8 cellular contexts compared by ENCODE assay signal in the genomic region with DNA sequence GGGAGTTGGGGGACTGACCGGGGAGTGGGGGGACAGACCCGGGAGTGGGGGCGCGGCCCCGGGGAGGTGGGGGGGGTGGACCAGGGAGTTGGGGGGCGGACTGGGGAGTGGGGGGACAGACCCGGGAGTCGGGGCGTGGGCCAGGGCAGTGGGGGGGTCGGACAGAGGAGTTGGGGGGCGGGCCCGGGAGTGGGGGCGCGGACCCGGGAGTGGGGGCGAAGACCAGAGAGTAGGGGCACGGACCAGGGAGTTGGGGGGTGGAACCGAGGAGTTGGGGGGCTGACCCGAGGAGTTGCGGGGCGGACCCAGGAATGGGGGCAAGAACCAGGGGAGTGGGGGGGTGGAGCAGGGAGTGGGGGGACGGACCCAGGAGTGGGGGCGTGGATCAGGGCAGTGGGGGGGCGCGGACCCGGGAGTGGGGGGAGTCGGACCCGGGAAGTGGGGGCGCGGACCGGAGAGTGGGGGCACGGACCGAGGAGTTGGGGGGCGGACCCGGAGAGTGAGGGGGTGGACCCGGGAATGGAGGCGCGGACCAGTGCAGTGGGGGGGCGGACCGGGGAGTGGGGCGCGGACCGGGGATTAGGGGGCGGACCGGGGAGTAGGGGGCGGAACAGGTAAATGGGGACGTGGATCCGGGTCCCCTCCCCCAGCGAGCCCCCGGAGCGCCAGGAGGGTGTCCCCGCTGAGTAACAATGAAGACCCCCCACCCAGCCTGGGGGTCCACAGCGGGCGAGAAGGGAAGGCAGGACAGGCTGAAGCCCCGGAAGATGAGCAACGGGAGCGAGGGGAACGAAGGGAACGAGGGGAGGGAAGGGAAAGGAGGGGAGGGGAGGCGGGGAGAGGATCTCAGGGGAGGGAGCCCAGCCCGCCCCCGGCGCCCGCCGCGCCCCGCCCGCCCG. TPM values are rescaled to one million over a fixed set of nuclear protein-coding genes. Genes with fewer than 3 reads are reported as not detected.
DNase-seq lines count a peak whose midpoint lies in the region; ATAC-seq and TF ChIP-seq lines count a peak whose summit lies in the region.

No MANE protein-coding gene starts in this region.

- POLR2A ChIA-PET in activated CD8-positive, alpha-beta T cell treated with anti-CD3 and anti-CD28 coated beads, Interleukin-2, amount 10 ng/mL, durations not matched to agents 7 days and 5 days (lab: Charles Lee): no interaction called here

- H3K36me3 ChIP-seq in heart right ventricle (peaks cover 0 to 3% (median 0%) of the 10 kb centered on the region in 9 donors), right atrium auricular region (no peaks in the 10 kb centered on the region), smooth muscle cell (ENCODE audit: low read depth) (no peaks in the 10 kb centered on the region)

- H3K4me3 ChIP-seq in heart right ventricle (peak overlapping the region; percentile 60 to 99 (median 88)), right atrium auricular region (peak overlapping the region; percentile 87 to 94), smooth muscle cell (peak overlapping the region; percentile 78)

- H3K9ac ChIP-seq in smooth muscle cell (ENCODE audit: low read depth): peak overlapping the region; percentile 83

- CTCF ChIA-PET in activated CD8-positive, alpha-beta T cell treated with anti-CD3 and anti-CD28 coated beads, Interleukin-2, amount 10 ng/mL, durations not matched to agents 7 days and 5 days (lab: Charles Lee): no interaction called here

- peaks cover 31% of the 10 kb centered on the region for H3K4me1 Mint-ChIP-seq in activated CD8-positive, alpha-beta T cell treated with anti-CD3 and anti-CD28 coated beads, Interleukin-2, amount 10 ng/mL, durations not matched to agents 7 days and 5 days (ENCODE audit: low read depth)

- H3K27me3 ChIP-seq in heart right ventricle (peaks cover 4 to 16% (median 14%) of the 10 kb centered on the region in 7 donors), right atrium auricular region (peaks cover 0 to 5% of the 10 kb centered on the region in 2 donors), smooth muscle cell (ENCODE audit: low read depth) (peaks cover 9% of the 10 kb centered on the region)

- H3K9me3 Mint-ChIP-seq in activated CD8-positive, alpha-beta T cell treated with anti-CD3 and anti-CD28 coated beads, Interleukin-2, amount 10 ng/mL, durations not matched to agents 7 days and 5 days (ENCODE audit: insufficient read depth): no peaks in the 10 kb centered on the region

- H3F3A ChIP-seq in smooth muscle cell (ENCODE audit: low read depth): peaks cover 8% of the 10 kb centered on the region

- intact Hi-C loops in heart right ventricle (cut with DNase I): loop anchor here in 2 of 10 donors (1.0 to 2.0 kb wide), 2 partner anchors 19 to 50 kb away; partner anchors contain the start of genes MED16 (in 1 of the 2) and RNU6-9 (in 1 of the 2)
- intact Hi-C loops in Right ventricle myocardium inferior (cut with DNase I): loop anchor here (5.0 kb wide), 1 partner anchor 40 kb away; no protein-coding TSS in a partner anchor

- peaks cover 43% of the 10 kb centered on the region for H4K20me1 ChIP-seq in smooth muscle cell (ENCODE audit: low read depth)

- peaks cover 7 to 59% (median 15%) of the 10 kb centered on the region in 9 donors for H3K4me1 ChIP-seq in heart right ventricle
- H3K4me1 ChIP-seq in right atrium auricular region: peaks cover 0 to 16% of the 10 kb centered on the region in 2 donors
- no peaks in the 10 kb centered on the region for H3K4me1 ChIP-seq in smooth muscle cell (ENCODE audit: low read depth)

- DNase-seq in heart right ventricle: no peak
- DNase-seq in Right ventricle myocardium inferior (ENCODE audit: missing footprints): no peak
- peak; percentile 48 for DNase-seq in activated CD8-positive, alpha-beta T cell treated with anti-CD3 and anti-CD28 coated beads, Interleukin-2, amount 10 ng/mL, durations not matched to agents 7 days and 5 days
- DNase-seq in right atrium auricular region (ENCODE audit: low spot score): no peak
- no peak for DNase-seq in smooth muscle cell (lab: John Stamatoyannopoulos, UW; ENCODE audit: unreplicated experiment)
- no peak for DNase-seq in CD1c-positive myeloid dendritic cell (ENCODE audit: extremely low spot score)
- DNase-seq in dermis blood vessel endothelial cell: no peak

- H3K27ac ChIP-seq in heart right ventricle (peak overlapping the region; percentile 70 to 99 (median 92)), right atrium auricular region (peak overlapping the region; percentile 64 to 80), smooth muscle cell (ENCODE audit: low read depth) (no peak overlapping the region)

- peak overlapping the region; percentile 75 for H3K4me3 Mint-ChIP-seq in activated CD8-positive, alpha-beta T cell treated with anti-CD3 and anti-CD28 coated beads, Interleukin-2, amount 10 ng/mL, durations not matched to agents 7 days and 5 days

- 2 to 8% methylated on average over 39 to 68 of the region's 69 CpGs for WGBS in heart right ventricle, 2 donors
- 12% methylated on average over 8 of the region's 69 CpGs for whole genome bisulfite sequencing in smooth muscle cell (ENCODE audit: low lambda C conversion rate)

- H3K27ac Mint-ChIP-seq in activated CD8-positive, alpha-beta T cell treated with anti-CD3 and anti-CD28 coated beads, Interleukin-2, amount 10 ng/mL, durations not matched to agents 7 days and 5 days: peak overlapping the region; percentile 88

- peak overlapping the region; percentile 94 for H3K4me2 ChIP-seq in smooth muscle cell

- ATAC-seq in heart right ventricle (peak in 3 of 8 donors; percentile 9 to 16 (median 15)), Right ventricle myocardium inferior (no peak), HG03097 (IDR thresholded peaks at IDR 0.05; ENCODE audit: low FRiP score, unreplicated experiment) (no peak)
- ATAC-seq in activated CD8-positive, alpha-beta T cell treated with anti-CD3 and anti-CD28 coated beads, Interleukin-2, amount 10 ng/mL, durations not matched to agents 7 days and 5 days: no peak

- H3K9me3 ChIP-seq in heart right ventricle (no peaks in the 10 kb centered on the region), right atrium auricular region (no peaks in the 10 kb centered on the region), smooth muscle cell (replicated peaks; ENCODE audit: low read depth) (no peaks in the 10 kb centered on the region)

- TF ChIP-seq CTCF in heart right ventricle (IDR thresholded peaks at IDR 0.05) (no peak), right atrium auricular region (IDR thresholded peaks at IDR 0.05) (no peak), smooth muscle cell (IDR thresholded peaks at IDR 0.05; ENCODE audit: borderline replicate concordance, insufficient read depth, poor library complexity, severe bottlenecking) (no peak)

- no peak overlapping the region for H2AFZ ChIP-seq in smooth muscle cell (ENCODE audit: low read depth)

- H3K27me3 Mint-ChIP-seq in activated CD8-positive, alpha-beta T cell treated with anti-CD3 and anti-CD28 coated beads, Interleukin-2, amount 10 ng/mL, durations not matched to agents 7 days and 5 days (ENCODE audit: low read depth): peaks cover under 1% of the 10 kb centered on the region

- peaks cover 7% of the 10 kb centered on the region for H3K36me3 Mint-ChIP-seq in activated CD8-positive, alpha-beta T cell treated with anti-CD3 and anti-CD28 coated beads, Interleukin-2, amount 10 ng/mL, durations not matched to agents 7 days and 5 days (ENCODE audit: low read depth)

- H3K79me2 ChIP-seq in smooth muscle cell (ENCODE audit: low read depth): peaks cover 52% of the 10 kb centered on the region

RNA-seq across cellular contexts. Expression of gene R3HDM4, which starts 0.6 kb away (rescaled TPM):
- total RNA-seq in heart right ventricle (10 to 100 TPM; 16.3 to 30.6 (median 19.9) TPM), Right ventricle myocardium inferior (21.9 TPM), right atrium auricular region (10 to 100 TPM; 19.5 to 30.4 TPM), smooth muscle cell (25.9 and 42.3 TPM in 2 replicates), dermis blood vessel endothelial cell (36.9 and 47.0 TPM in 2 replicates)
- polyA plus RNA-seq in heart right ventricle (10 to 100 TPM; 34.5 to 49.8 TPM), smooth muscle cell (69.4 and 70.5 TPM in 2 replicates)
- 10 to 100 TPM; 75.9 to 76.7 TPM for total RNA-seq in activated CD8-positive, alpha-beta T cell treated with anti-CD3 and anti-CD28 coated beads, Interleukin-2, amount 10 ng/mL, durations not matched to agents 7 days and 5 days

RNA-seq across cellular contexts. Expression of gene KISS1R, which starts 4.7 kb away (rescaled TPM):
- not detected for total RNA-seq in heart right ventricle
- not detected for polyA plus RNA-seq in heart right ventricle
- total RNA-seq in Right ventricle myocardium inferior: not detected
- 1 to 10 TPM in 1 of 2 experiments, under 1 TPM in 1; 0.55 to 1.1 TPM for total RNA-seq in activated CD8-positive, alpha-beta T cell treated with anti-CD3 and anti-CD28 coated beads, Interleukin-2, amount 10 ng/mL, durations not matched to agents 7 days and 5 days
- not detected for total RNA-seq in right atrium auricular region
- total RNA-seq in smooth muscle cell: 0.27 TPM in 1 of 2 replicates, not detected in the other
- polyA plus RNA-seq in smooth muscle cell: 0.61 and 1.4 TPM in 2 replicates
- total RNA-seq in dermis blood vessel endothelial cell: not detected in 2 replicates

RNA-seq across cellular contexts. Expression of gene ARID3A, which starts 13.4 kb away (rescaled TPM):
- total RNA-seq in heart right ventricle: 10 to 100 TPM in 1 of 10 donors, 1 to 10 TPM in 9; 3.0 to 11.7 (median 5.3) TPM
- 1 to 10 TPM; 3.7 to 4.2 TPM for polyA plus RNA-seq in heart right ventricle
- 6.7 TPM for total RNA-seq in Right ventricle myocardium inferior
- 10 to 100 TPM; 26.7 to 27.7 TPM for total RNA-seq in activated CD8-positive, alpha-beta T cell treated with anti-CD3 and anti-CD28 coated beads, Interleukin-2, amount 10 ng/mL, durations not matched to agents 7 days and 5 days
- 1 to 10 TPM; 1.7 to 3.4 TPM for total RNA-seq in right atrium auricular region
- 50.3 TPM in 2 replicates for total RNA-seq in smooth muscle cell
- polyA plus RNA-seq in smooth muscle cell: 45.7 and 75.2 TPM in 2 replicates
- total RNA-seq in dermis blood vessel endothelial cell: 9.0 and 9.7 TPM in 2 replicates

RNA-seq across cellular contexts. Expression of gene RNU6-9, which starts 19.1 kb away (rescaled TPM):
- total RNA-seq in heart right ventricle: not detected
- not detected for polyA plus RNA-seq in heart right ventricle
- total RNA-seq in Right ventricle myocardium inferior: not detected
- not detected for total RNA-seq in activated CD8-positive, alpha-beta T cell treated with anti-CD3 and anti-CD28 coated beads, Interleukin-2, amount 10 ng/mL, durations not matched to agents 7 days and 5 days
- total RNA-seq in right atrium auricular region: not detected
- not detected in 2 replicates for total RNA-seq in smooth muscle cell
- polyA plus RNA-seq in smooth muscle cell: not detected in 2 replicates
- total RNA-seq in dermis blood vessel endothelial cell: not detected in 2 replicates

RNA-seq across cellular contexts. Expression of gene MED16, which starts 19.4 kb away (rescaled TPM):
- 10 to 100 TPM; 17.6 to 37.4 (median 26.2) TPM for total RNA-seq in heart right ventricle
- 10 to 100 TPM; 31.0 to 42.9 TPM for polyA plus RNA-seq in heart right ventricle
- 23.5 TPM for total RNA-seq in Right ventricle myocardium inferior
- 10 to 100 TPM; 55.9 to 60.4 TPM for total RNA-seq in activated CD8-positive, alpha-beta T cell treated with anti-CD3 and anti-CD28 coated beads, Interleukin-2, amount 10 ng/mL, durations not matched to agents 7 days and 5 days
- total RNA-seq in right atrium auricular region: 10 to 100 TPM; 17.7 to 26.5 TPM
- 19.0 and 25.2 TPM in 2 replicates for total RNA-seq in smooth muscle cell
- polyA plus RNA-seq in smooth muscle cell: 86.8 and 87.1 TPM in 2 replicates
- 40.5 and 64.0 TPM in 2 replicates for total RNA-seq in dermis blood vessel endothelial cell
